ENCODE assay signal across 15 cellular contexts in the genomic region with DNA sequence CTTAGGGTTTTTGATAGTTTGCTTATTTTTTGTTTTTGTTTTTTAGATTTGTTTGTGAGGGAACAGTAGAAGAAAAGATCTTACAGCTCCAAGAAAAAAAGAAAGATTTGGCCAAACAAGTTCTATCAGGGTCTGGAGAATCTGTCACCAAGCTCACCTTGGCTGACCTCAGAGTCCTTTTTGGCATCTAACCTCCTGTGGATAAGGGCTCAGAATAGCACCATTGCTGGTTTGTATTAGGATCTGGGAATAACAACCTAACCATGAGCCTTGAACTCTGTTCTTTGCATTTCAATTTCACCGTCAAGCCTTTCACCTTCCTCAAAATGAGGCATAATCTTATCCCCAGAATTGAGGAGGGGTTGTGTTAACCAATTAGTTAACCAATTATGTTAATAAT.
"Had no signal": no experiment of that assay in that cellular context is flagged by ENCODE, and none has a peak within 500 bp of the region (broad histone marks: within the 10 kb centered on the region; RNA-seq: fewer than 3 reads in every experiment).

No MANE protein-coding gene starts in this region.

- H3K27me3 ChIP-seq: dorsolateral prefrontal cortex, esophagus muscularis mucosa, foreskin keratinocyte, gastroesophageal sphincter, heart right ventricle, left lung had no signal

- H3K4me1 ChIP-seq: foreskin keratinocyte, gastroesophageal sphincter, left lung, lower lobe of right lung had no signal

- H3K4me3 ChIP-seq: coronary artery, dorsolateral prefrontal cortex, esophagus muscularis mucosa, gastroesophageal sphincter, heart right ventricle, left lung, lower lobe of right lung, mucosa of descending colon had no signal

- DNase-seq: dermis blood vessel endothelial cell; dorsolateral prefrontal cortex; effector CD4-positive, alpha-beta T cell; effector memory CD4-positive, alpha-beta T cell; foreskin keratinocyte; heart right ventricle; hippocampal formation; left cardiac atrium; left lung; lower lobe of right lung; mesenchymal stem cell; mucosa of descending colon had no signal

- H3K27ac ChIP-seq: coronary artery, dorsolateral prefrontal cortex, esophagus muscularis mucosa, foreskin keratinocyte, gastroesophageal sphincter, left lung, lower lobe of right lung had no signal

- H3K9me3 ChIP-seq: esophagus muscularis mucosa, gastroesophageal sphincter, heart right ventricle, left lung, lower lobe of right lung, mucosa of descending colon had no signal

- ATAC-seq: foreskin keratinocyte, gastroesophageal sphincter, left cardiac atrium, left lung, lower lobe of right lung, mucosa of descending colon had no signal
